ENCODE assay signal across 31 cellular contexts in genomic region chr1:168375901-168376300, GRCh38.
"Had no signal": no experiment of that assay in that cellular context is flagged by ENCODE, and none has a peak within 500 bp of the region (broad histone marks: within the 10 kb centered on the region; RNA-seq: fewer than 3 reads in every experiment).

No MANE protein-coding gene starts in this region.

- H3K27me3 Mint-ChIP-seq: progenitor cell of endocrine pancreas; stimulated activated memory B cell treated with anti-CD40 and anti-IgM and Interleukin-4, amounts not matched to agents 10 μg/mL and 1 μg/mL and 100 μg/mL, for 72 hours; stimulated activated naive CD8-positive, alpha-beta T cell treated with anti-CD3 and anti-CD28 coated beads, Interleukin-15, amount 100 ng/mL, for 72 hours; type B pancreatic cell had no signal

- ATAC-seq: natural killer cell; psoas muscle; right cardiac atrium; sciatic nerve; stimulated activated memory B cell treated with anti-CD40 and anti-IgM and Interleukin-4, amounts not matched to agents 10 μg/mL and 1 μg/mL and 100 μg/mL, for 72 hours; stimulated activated naive CD8-positive, alpha-beta T cell treated with anti-CD3 and anti-CD28 coated beads, Interleukin-15, amount 100 ng/mL, for 72 hours; stimulated activated naive CD8-positive, alpha-beta T cell treated with anti-CD3 and anti-CD28 coated beads, Interleukin-15, Interleukin-2, amounts not matched to agents 100 U/mL and 50 U/mL, for 24 hours; upper lobe of right lung had no signal

- H3K4me1 Mint-ChIP-seq: natural killer cell; stimulated activated memory B cell treated with anti-CD40 and anti-IgM and Interleukin-4, amounts not matched to agents 10 μg/mL and 1 μg/mL and 100 μg/mL, for 72 hours; stimulated activated naive CD8-positive, alpha-beta T cell treated with anti-CD3 and anti-CD28 coated beads, Interleukin-15, amount 100 ng/mL, for 72 hours had no signal

- H3K36me3 Mint-ChIP-seq: natural killer cell, neural progenitor cell, type B pancreatic cell had no signal

- H3K4me1 ChIP-seq: neural progenitor cell, parathyroid adenoma, psoas muscle, spleen, suprapubic skin, testis, tibial artery, transverse colon, upper lobe of right lung, uterus had no signal

- H3K27me3 ChIP-seq: neural progenitor cell, ovary, spleen, suprapubic skin, testis, tibial artery, transverse colon, upper lobe of right lung, uterus had no signal

- H2AFZ ChIP-seq: neural progenitor cell, parathyroid adenoma had no signal

- DNase-seq: natural killer cell; occipital lobe; ovary; posterior cingulate gyrus; psoas muscle; right cardiac atrium; spleen; stimulated activated CD4-positive, alpha-beta T cell treated with anti-CD3 and anti-CD28 coated beads, Interleukin-12 subunit alpha, Interleukin-12 subunit beta, amount 100 ng/mL, for 4 hours; stimulated activated CD4-positive, alpha-beta T cell treated with anti-CD3 and anti-CD28 coated beads, Interleukin-1b, Interleukin-23, amount 100 ng/mL, for 48 hours; stimulated activated CD4-positive, alpha-beta T cell treated with anti-CD3 and anti-CD28 coated beads, Interleukin-4, amount 100 ng/mL, for 1 hour; stimulated activated CD4-positive, alpha-beta T cell treated with anti-CD3 and anti-CD28 coated beads, Interleukin-4, amount 100 ng/mL, for 4 hours; stimulated activated CD8-positive, alpha-beta memory T cell treated with anti-CD3 and anti-CD28 coated beads, Interleukin-4, amount 100 ng/mL, for 48 hours; stimulated activated naive CD4-positive, alpha-beta T cell; stimulated activated naive CD8-positive, alpha-beta T cell treated with anti-CD3 and anti-CD28 coated beads, Interleukin-15, amount 100 ng/mL, for 72 hours; stimulated activated naive CD8-positive, alpha-beta T cell treated with anti-CD3 and anti-CD28 coated beads, Interleukin-15, Interleukin-2, amounts not matched to agents 100 U/mL and 50 U/mL, for 24 hours; substantia nigra; testis; tibial artery; transverse colon; upper lobe of right lung; uterus had no signal

- H3K4me3 Mint-ChIP-seq: natural killer cell; nephron; neural progenitor cell; stimulated activated memory B cell treated with anti-CD40 and anti-IgM and Interleukin-4, amounts not matched to agents 10 μg/mL and 1 μg/mL and 100 μg/mL, for 72 hours; stimulated activated naive CD8-positive, alpha-beta T cell treated with anti-CD3 and anti-CD28 coated beads, Interleukin-15, amount 100 ng/mL, for 72 hours; type B pancreatic cell had no signal

- H3K9ac ChIP-seq: neural progenitor cell, parathyroid adenoma had no signal

- H3K27ac Mint-ChIP-seq: natural killer cell; nephron; neural progenitor cell; progenitor cell of endocrine pancreas; stimulated activated memory B cell treated with anti-CD40 and anti-IgM and Interleukin-4, amounts not matched to agents 10 μg/mL and 1 μg/mL and 100 μg/mL, for 72 hours; stimulated activated naive CD8-positive, alpha-beta T cell treated with anti-CD3 and anti-CD28 coated beads, Interleukin-15, amount 100 ng/mL, for 72 hours; type B pancreatic cell had no signal

- H3K4me2 ChIP-seq: neural progenitor cell, smooth muscle cell had no signal

- H3K79me2 ChIP-seq: parathyroid adenoma had no signal

- H3K4me3 ChIP-seq: neural progenitor cell, ovary, psoas muscle, skin epidermis, smooth muscle cell, spleen, suprapubic skin, testis, tibial artery, transverse colon, upper lobe of right lung, uterus had no signal

- H3K9me3 ChIP-seq: ovary, psoas muscle, spleen, suprapubic skin, testis, tibial artery, transverse colon, upper lobe of right lung, uterus had no signal

- H3K36me3 ChIP-seq: neural progenitor cell, ovary, spleen, suprapubic skin, tibial artery, transverse colon, upper lobe of right lung, uterus had no signal

- H3K27ac ChIP-seq: neural progenitor cell, ovary, parathyroid adenoma, psoas muscle, skin epidermis, spleen, suprapubic skin, testis, tibial artery, transverse colon, upper lobe of right lung, uterus had no signal
